ENCODE assay signal across 23 cellular contexts in the genomic region with DNA sequence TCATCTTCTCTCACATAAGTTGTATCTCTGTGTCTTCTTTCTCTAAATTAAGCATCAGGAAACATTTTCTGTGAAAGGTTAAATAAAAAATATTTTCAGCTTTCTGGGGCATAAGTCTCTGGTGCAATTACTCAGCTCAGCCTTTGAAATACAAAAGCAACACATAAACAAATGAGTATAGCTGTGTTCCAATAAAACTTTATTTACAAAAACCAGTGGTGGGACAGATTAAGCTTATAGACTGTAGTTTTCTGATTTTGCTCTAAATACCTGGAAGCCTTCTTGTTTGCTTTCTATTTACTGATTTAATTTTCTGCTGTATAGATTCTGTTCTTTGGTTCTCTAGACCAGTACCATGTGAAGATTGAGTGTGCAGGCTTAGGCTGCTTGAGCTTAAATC.
DNase-seq lines count a peak whose midpoint lies in the region; ATAC-seq, FAIRE-seq and TF ChIP-seq lines count a peak whose summit lies in the region.
"Had no signal": no experiment of that assay in that cellular context is flagged by ENCODE, and none has a peak within 500 bp of the region (broad histone marks: within the 10 kb centered on the region; RNA-seq: fewer than 3 reads in every experiment).

No MANE protein-coding gene starts in this region.

- in situ Hi-C loops in GM12878 (cut with MboI), result no loop called here

- TF ChIP-seq EP300 in GM12878 (IDR thresholded peaks at IDR 0.05; ENCODE audit: borderline replicate concordance in 1 of 2, control insufficient read depth in 1 of 2, low read depth in 2 of 2, low read length in 2 of 2) (no peak), esophagus muscularis mucosa (IDR thresholded peaks at IDR 0.05) (no peak)

- H3K4me1 ChIP-seq in GM23338 (ENCODE audit: insufficient read depth), result no peaks in the 10 kb centered on the region
- H3K4me1 ChIP-seq in GM12878 (ENCODE audit: control insufficient read depth, insufficient read depth, low read length), result peaks cover 11% of the 10 kb centered on the region
- H3K4me1 ChIP-seq in psoas muscle, result no peaks in the 10 kb centered on the region
- no peaks in the 10 kb centered on the region for H3K4me1 ChIP-seq in esophagus muscularis mucosa
- peaks cover 6% of the 10 kb centered on the region for H3K4me1 ChIP-seq in A673 (ENCODE audit: insufficient read depth, low read length, poor library complexity, severe bottlenecking)
- H3K4me1 ChIP-seq: Caco-2 had no signal

- H3K4me1 Mint-ChIP-seq in GM23338, result peaks cover 2% of the 10 kb centered on the region; the same call in 2 of the 3 replicates
- H3K4me1 Mint-ChIP-seq in activated T-helper 17 cell treated with anti-CD3 and anti-CD28 coated beads, Interleukin-2, amount 50 U/mL, for 72 hours, result peaks cover 24% of the 10 kb centered on the region
- H3K4me1 Mint-ChIP-seq: B cell had no signal

- no peak for ATAC-seq in GM23338
- no peak for ATAC-seq in activated T-helper 17 cell treated with anti-CD3 and anti-CD28 coated beads, Interleukin-2, amount 50 U/mL, for 72 hours (replicated peaks)
- no peak for ATAC-seq in GM12878
- ATAC-seq in psoas muscle, result no peak
- ATAC-seq: CD8-positive, alpha-beta T cell had no signal

- CTCF ChIA-PET in GM12878 (lab: Yijun Ruan, JAX), result interaction anchor here (0.6 to 1.4 kb wide), 5 partner anchors 9 to 152 kb away, joined by 3 to 7 read pairs (median 5); no protein-coding TSS in a partner anchor
- CTCF ChIA-PET in A673 (lab: Charles Lee), result no interaction called here

- no peak overlapping the region for H3K4me2 ChIP-seq in GM23338
- H3K4me2 ChIP-seq in GM12878 (ENCODE audit: control insufficient read depth, insufficient read depth), result no peak overlapping the region
- H3K4me2 ChIP-seq: BLaER1 treated with 17β-estradiol and CSF1 and Interleukin-3, amounts not matched to agents 10 nM and 100 nM had no signal

- H3K27me3 ChIP-seq in GM23338 (ENCODE audit: insufficient read depth), result no peaks in the 10 kb centered on the region
- H3K27me3 ChIP-seq in GM12878 (replicated peaks in 1 of 2; ENCODE audit: control insufficient read depth in 2 of 2, insufficient read depth in 2 of 2, low read length in 1 of 2), result no peaks in the 10 kb centered on the region
- no peaks in the 10 kb centered on the region for H3K27me3 ChIP-seq in psoas muscle (ENCODE audit: insufficient read depth in 3 of 3, low read length in 2 of 3)
- H3K27me3 ChIP-seq in esophagus muscularis mucosa, result peaks cover 0 to 23% (median 0%) of the 10 kb centered on the region in 4 donors
- no peaks in the 10 kb centered on the region for H3K27me3 ChIP-seq in A673 (replicated peaks; ENCODE audit: insufficient read depth, low read depth, low read length, poor library complexity)
- H3K27me3 ChIP-seq: BLaER1 treated with 17β-estradiol and CSF1 and Interleukin-3, amounts not matched to agents 10 nM and 100 nM had no signal

- DNase-seq in GM23338 (ENCODE audit: low spot score), result no peak
- no peak for DNase-seq in GM12878 (ENCODE audit: low read depth, low spot score)
- DNase-seq in psoas muscle, result no peak
- DNase-seq in frontal cortex (ENCODE audit: low spot score in 2 of 2), result no peak
- DNase-seq in esophagus muscularis mucosa (ENCODE audit: extremely low spot score), result no peak
- no peak for DNase-seq in A673 (ENCODE audit: low spot score)
- DNase-seq: 8988T; AML-193; Caco-2; Calu3; CD4-positive, alpha-beta T cell; CD8-positive, alpha-beta T cell; DMS79 treated with DMSO at 0.1 percent for 48 hours; GF-D8 had no signal

- H3K4me3 ChIP-seq in GM23338, result no peak overlapping the region
- H3K4me3 ChIP-seq in GM12878, result no peak overlapping the region
- no peak overlapping the region for H3K4me3 ChIP-seq in psoas muscle
- no peak overlapping the region for H3K4me3 ChIP-seq in esophagus muscularis mucosa
- H3K4me3 ChIP-seq in A673 (ENCODE audit: low read depth, low read length, poor library complexity, severe bottlenecking), result no peak overlapping the region
- H3K4me3 ChIP-seq: BLaER1 treated with 17β-estradiol and CSF1 and Interleukin-3, amounts not matched to agents 10 nM and 100 nM had no signal

- no peaks in the 10 kb centered on the region for H3K9me3 Mint-ChIP-seq in GM23338
- no peaks in the 10 kb centered on the region for H3K9me3 Mint-ChIP-seq in activated T-helper 17 cell treated with anti-CD3 and anti-CD28 coated beads, Interleukin-2, amount 50 U/mL, for 72 hours
- H3K9me3 Mint-ChIP-seq: CD4-positive, alpha-beta T cell; CD8-positive, alpha-beta T cell had no signal

- FAIRE-seq in GM12878 (lab: Jason Lieb, UNC), result peak; percentile 7
- FAIRE-seq in frontal cortex (lab: Jason Lieb, UNC), result no peak
- FAIRE-seq: A204.1, D721Med, G401.6, GM12891, GM19239 had no signal

- POLR2A ChIA-PET in GM12878 (lab: Charles Lee) (interaction anchor here (0.9 to 1.8 kb wide), 5 partner anchors 9 to 40 kb away, joined by 3 to 6 read pairs (median 6); no protein-coding TSS in a partner anchor), A673 (lab: Charles Lee; ENCODE audit: low non-redundant PET) (no interaction called here)

- H3K9me3 ChIP-seq in GM12878 (replicated peaks; ENCODE audit: control insufficient read depth, insufficient read depth, low read length) (no peaks in the 10 kb centered on the region; the same call in 2 of the 3 replicates), psoas muscle (no peaks in the 10 kb centered on the region), esophagus muscularis mucosa (no peaks in the 10 kb centered on the region), A673 (ENCODE audit: low read depth, low read length, poor library complexity, severe bottlenecking) (no peaks in the 10 kb centered on the region)
- H3K9me3 ChIP-seq: BLaER1 treated with 17β-estradiol and CSF1 and Interleukin-3, amounts not matched to agents 10 nM and 100 nM; Caco-2 had no signal

- peaks cover 2% of the 10 kb centered on the region for H3K27me3 Mint-ChIP-seq in GM23338 (ENCODE audit: insufficient read depth, low read depth, poor library complexity)
- H3K27me3 Mint-ChIP-seq in activated T-helper 17 cell treated with anti-CD3 and anti-CD28 coated beads, Interleukin-2, amount 50 U/mL, for 72 hours, result no peaks in the 10 kb centered on the region
- H3K27me3 Mint-ChIP-seq: B cell; CD4-positive, alpha-beta T cell had no signal

- no peak overlapping the region for H3K27ac Mint-ChIP-seq in GM23338
- peak overlapping the region; percentile 13 for H3K27ac Mint-ChIP-seq in activated T-helper 17 cell treated with anti-CD3 and anti-CD28 coated beads, Interleukin-2, amount 50 U/mL, for 72 hours
- H3K27ac Mint-ChIP-seq: B cell; CD4-positive, alpha-beta T cell; CD8-positive, alpha-beta T cell had no signal

- no peak for TF ChIP-seq RAD21 in GM12878 (IDR thresholded peaks at IDR 0.05; ENCODE audit: insufficient read depth, low read depth, low read length)

- no peaks in the 10 kb centered on the region for H3K36me3 Mint-ChIP-seq in GM23338 (ENCODE audit: low read depth)
- H3K36me3 Mint-ChIP-seq in activated T-helper 17 cell treated with anti-CD3 and anti-CD28 coated beads, Interleukin-2, amount 50 U/mL, for 72 hours (ENCODE audit: low read depth), result no peaks in the 10 kb centered on the region
- H3K36me3 Mint-ChIP-seq: CD8-positive, alpha-beta T cell had no signal

- no peaks in the 10 kb centered on the region for H3F3A ChIP-seq in GM23338 (replicated peaks; ENCODE audit: low read depth)

- H4K20me1 ChIP-seq in GM23338 (replicated peaks; ENCODE audit: insufficient read depth) (no peaks in the 10 kb centered on the region), GM12878 (ENCODE audit: control insufficient read depth, insufficient read depth) (no peaks in the 10 kb centered on the region)
- H4K20me1 ChIP-seq: BLaER1 treated with 17β-estradiol and CSF1 and Interleukin-3, amounts not matched to agents 10 nM and 100 nM had no signal

- no peak overlapping the region for H3K9ac ChIP-seq in GM12878 (ENCODE audit: control insufficient read depth, insufficient read depth, low read length)
- H3K9ac ChIP-seq: BLaER1 treated with 17β-estradiol and CSF1 and Interleukin-3, amounts not matched to agents 10 nM and 100 nM had no signal

- intact Hi-C loops in GM12878 (cut with micrococcal nuclease; ENCODE audit: unreplicated experiment), result no loop called here
- intact Hi-C loops in psoas muscle (cut with DNase I), result no loop called here
- intact Hi-C loops in esophagus muscularis mucosa (cut with DNase I), result no loop called here
- intact Hi-C loops in A673 (cut with micrococcal nuclease; ENCODE audit: unreplicated experiment), result no loop called here

- H3K27ac ChIP-seq in GM23338 (ENCODE audit: low read depth), result no peak overlapping the region
- no peak overlapping the region for H3K27ac ChIP-seq in GM12878 (ENCODE audit: control insufficient read depth, insufficient read depth)
- no peak overlapping the region for H3K27ac ChIP-seq in psoas muscle
- H3K27ac ChIP-seq in esophagus muscularis mucosa (replicated peaks in 1 of 4), result no peak overlapping the region
- H3K27ac ChIP-seq in A673 (ENCODE audit: low read depth, low read length, poor library complexity, severe bottlenecking), result no peak overlapping the region
- H3K27ac ChIP-seq: BLaER1 treated with 17β-estradiol and CSF1 and Interleukin-3, amounts not matched to agents 10 nM and 100 nM; C4-2B had no signal

- H3K4me3 Mint-ChIP-seq in GM23338, result no peak overlapping the region
- no peak overlapping the region for H3K4me3 Mint-ChIP-seq in activated T-helper 17 cell treated with anti-CD3 and anti-CD28 coated beads, Interleukin-2, amount 50 U/mL, for 72 hours
- H3K4me3 Mint-ChIP-seq: B cell; CD4-positive, alpha-beta T cell; CD8-positive, alpha-beta T cell had no signal

- H3K9me2 ChIP-seq in GM23338 (ENCODE audit: insufficient read depth), result no peaks in the 10 kb centered on the region

- TF ChIP-seq POLR2A in GM12878 (IDR thresholded peaks at IDR 0.05; ENCODE audit: low read depth, low read length), result no peak
- no peak for TF ChIP-seq POLR2A in esophagus muscularis mucosa (IDR thresholded peaks at IDR 0.05; ENCODE audit: low read depth)

- TF ChIP-seq CTCF in GM23338 (conservative IDR thresholded peaks at IDR 0.05; ENCODE audit: low read depth in 2 of 2), result no peak
- TF ChIP-seq CTCF in GM12878 (IDR thresholded peaks at IDR 0.05 in 2 of 3, conservative IDR thresholded peaks at IDR 0.05 in 1 of 3; ENCODE audit: control insufficient read depth in 2 of 3, extremely low read depth in 1 of 3, insufficient read depth in 1 of 3, low read depth in 3 of 3, low read length in 3 of 3), result no peak
- TF ChIP-seq CTCF in psoas muscle (IDR thresholded peaks at IDR 0.05), result no peak
- no peak for TF ChIP-seq CTCF in esophagus muscularis mucosa (IDR thresholded peaks at IDR 0.05)
- TF ChIP-seq CTCF in A673 (conservative IDR thresholded peaks at IDR 0.05; ENCODE audit: low read depth, low read length), result no peak

- H3K79me2 ChIP-seq in GM23338 (replicated peaks; ENCODE audit: insufficient read depth) (no peaks in the 10 kb centered on the region), GM12878 (ENCODE audit: control insufficient read depth, insufficient read depth, low read length) (no peaks in the 10 kb centered on the region)

- H2AFZ ChIP-seq in GM23338 (peak overlapping the region; percentile 25; the same call in 1 of the 2 replicates), GM12878 (ENCODE audit: control insufficient read depth, low read depth, low read length) (no peak overlapping the region)

- no peaks in the 10 kb centered on the region for H3K36me3 ChIP-seq in GM23338 (ENCODE audit: insufficient read depth)
- H3K36me3 ChIP-seq in GM12878 (ENCODE audit: control insufficient read depth in 2 of 2, insufficient read depth in 2 of 2, low read length in 1 of 2), result no peaks in the 10 kb centered on the region
- H3K36me3 ChIP-seq in psoas muscle (ENCODE audit: insufficient read depth in 1 of 2, low read depth in 1 of 2), result no peaks in the 10 kb centered on the region
- no peaks in the 10 kb centered on the region for H3K36me3 ChIP-seq in esophagus muscularis mucosa
- H3K36me3 ChIP-seq in A673 (ENCODE audit: insufficient read depth, low read length, poor library complexity, severe bottlenecking), result no peaks in the 10 kb centered on the region
- H3K36me3 ChIP-seq: BLaER1 treated with 17β-estradiol and CSF1 and Interleukin-3, amounts not matched to agents 10 nM and 100 nM had no signal

- SMC1A ChIA-PET in GM12878 (lab: Charles Lee; ENCODE audit: uncharacterized antibody, unreplicated experiment), result interaction anchor here (0.5 to 4.1 kb wide), 25 partner anchors 10 to 553 kb away, joined by 3 to 33 read pairs (median 4); no protein-coding TSS in a partner anchor

- BruUV-seq in GM12878 (replicated peaks; lab: Mats Ljungman, UMichigan) (no TSS peak), A673 (replicated peaks; lab: Mats Ljungman, UMichigan) (no TSS peak)

- RAD21 ChIA-PET in GM12878 (lab: Charles Lee; ENCODE audit: unreplicated experiment), result interaction anchor here (0.6 to 3.2 kb wide), 17 partner anchors 9 to 687 kb away, joined by 3 to 15 read pairs (median 3); no protein-coding TSS in a partner anchor
